Comparison of ENCODE assay signal across 8 cellular contexts in genomic region chr17:77959926-77960521, GRCh38. TPM values are rescaled to one million over a fixed set of nuclear protein-coding genes. Genes with fewer than 3 reads are reported as not detected.
DNase-seq lines count a peak whose midpoint lies in the region; ATAC-seq and TF ChIP-seq lines count a peak whose summit lies in the region.

No MANE protein-coding gene starts in this region.

- TF ChIP-seq CTCF in upper lobe of left lung (IDR thresholded peaks at IDR 0.05) = no peak
- no peak for TF ChIP-seq CTCF in PC-9 (conservative IDR thresholded peaks at IDR 0.05)

- no peaks in the 10 kb centered on the region for H3K36me3 Mint-ChIP-seq in T-cell
- H3K36me3 Mint-ChIP-seq in naive B cell = peaks cover 0 to 6% of the 10 kb centered on the region in 2 donors

- H3K9me3 Mint-ChIP-seq in T-cell (no peaks in the 10 kb centered on the region), naive B cell (no peaks in the 10 kb centered on the region)

- H3F3A ChIP-seq in PC-9 (ENCODE audit: insufficient read depth, low read depth) = no peaks in the 10 kb centered on the region

- no peaks in the 10 kb centered on the region for H3K79me2 ChIP-seq in PC-9 (ENCODE audit: low read depth)

- H3K4me1 ChIP-seq in upper lobe of left lung (peaks cover 18 to 45% (median 22%) of the 10 kb centered on the region in 4 donors), PC-9 (replicated peaks; ENCODE audit: insufficient read depth) (no peaks in the 10 kb centered on the region)

- BruUV-seq in PC-9 (replicated peaks; lab: Mats Ljungman, UMichigan) = no TSS peak

- H2AFZ ChIP-seq in PC-9 = no peak overlapping the region

- H3K4me1 Mint-ChIP-seq in T-cell (peaks cover 57 to 67% (median 65%) of the 10 kb centered on the region in 3 donors), naive B cell (peaks cover 52 to 61% (median 55%) of the 10 kb centered on the region in 3 donors)

- no peaks in the 10 kb centered on the region for H3K9me2 ChIP-seq in PC-9 (ENCODE audit: insufficient read depth)

- peak overlapping the region; percentile 93 to 97 (median 94) for H3K4me3 Mint-ChIP-seq in T-cell
- peak overlapping the region; percentile 85 to 97 (median 94) for H3K4me3 Mint-ChIP-seq in naive B cell

- POLR2A ChIA-PET in T-cell (lab: Charles Lee) (interaction anchor here in 1 of 2 donors (1.0 kb wide), 1 partner anchor 76 kb away, joined by 3 read pairs; no protein-coding TSS in a partner anchor), PC-9 (lab: Charles Lee; ENCODE audit: unreplicated experiment) (no interaction called here)

- TF ChIP-seq POLR2A in upper lobe of left lung (IDR thresholded peaks at IDR 0.05) = no peak

- H3K27me3 ChIP-seq in upper lobe of left lung (no peaks in the 10 kb centered on the region), PC-9 (ENCODE audit: insufficient read depth, low read depth) (peaks cover 63% of the 10 kb centered on the region)

- H4K20me1 ChIP-seq in PC-9 (ENCODE audit: insufficient read depth) = no peaks in the 10 kb centered on the region

- no peak overlapping the region for H3K4me2 ChIP-seq in PC-9

- TF ChIP-seq EP300 in upper lobe of left lung (IDR thresholded peaks at IDR 0.05) = no peak

- CTCF ChIA-PET in T-cell (lab: Charles Lee) = no interaction called here
- CTCF ChIA-PET in PC-9 (lab: Charles Lee) = no interaction called here

- peak overlapping the region; percentile 90 to 92 for H3K27ac Mint-ChIP-seq in T-cell
- peak overlapping the region; percentile 61 to 95 (median 85) for H3K27ac Mint-ChIP-seq in naive B cell

- peak; percentile 59 to 72 (median 69) for DNase-seq in NCI-H1417 (lab: John Stamatoyannopoulos, UW)
- DNase-seq in NCI-H1417 treated with DMSO at 0.1 percent for 48 hours (lab: John Stamatoyannopoulos, UW) = no peak
- DNase-seq in T-cell = peak in 30 of 34 experiments; percentile 20 to 62 (median 38)
- DNase-seq in ecto neural progenitor cell (ENCODE audit: low spot score) = peak; percentile 62
- no peak for DNase-seq in naive B cell
- DNase-seq in upper lobe of left lung = no peak
- DNase-seq in PC-9 = no peak
- no peak for DNase-seq in NCI-H2081 treated with DMSO at 0.1 percent for 48 hours (lab: John Stamatoyannopoulos, UW)

- H3K9me3 ChIP-seq in upper lobe of left lung = no peaks in the 10 kb centered on the region
- no peaks in the 10 kb centered on the region for H3K9me3 ChIP-seq in PC-9 (ENCODE audit: insufficient read depth, low read depth)

- H3K36me3 ChIP-seq in upper lobe of left lung (no peaks in the 10 kb centered on the region), PC-9 (ENCODE audit: low read depth) (no peaks in the 10 kb centered on the region)

- intact Hi-C loops in PC-9 (cut with micrococcal nuclease; ENCODE audit: unreplicated experiment) = no loop called here

- WGBS in upper lobe of left lung, 2 donors = 28 to 58% methylated on average over 23 of the region's 23 CpGs

- peak in 1 of 4 experiments; percentile 9 for ATAC-seq in T-cell (replicated peaks in 1 of 4)
- no peak for ATAC-seq in naive B cell (ENCODE audit: low read depth in 2 of 2)
- ATAC-seq in upper lobe of left lung (ENCODE audit: low FRiP score in 2 of 2) = no peak

- H3K4me3 ChIP-seq in upper lobe of left lung (peak overlapping the region in 3 of 4 donors; percentile 88 to 94 (median 91)), PC-9 (no peak overlapping the region)

- no peaks in the 10 kb centered on the region for H3K27me3 Mint-ChIP-seq in T-cell
- H3K27me3 Mint-ChIP-seq in naive B cell = no peaks in the 10 kb centered on the region

- H3K27ac ChIP-seq in upper lobe of left lung (peak overlapping the region in 2 of 4 donors; percentile 50 to 86), PC-9 (no peak overlapping the region)

RNA-seq across cellular contexts. Expression of gene TNRC6C, which starts 1.5 kb away (rescaled TPM):
- total RNA-seq in T-cell = 100 to 1,000 TPM in 1 of 5 donors, 10 to 100 TPM in 4; 87.1 to 116 (median 94.3) TPM
- 1 to 10 TPM in 5 of 6 donors, not detected in 1; 1.2 to 5.5 (median 2.0) TPM for polyA plus RNA-seq in naive B cell (ENCODE audit: low read depth in 6 of 6)
- total RNA-seq in upper lobe of left lung = 10 to 100 TPM in 4 of 6 donors, 1 to 10 TPM in 2; 8.7 to 38.8 (median 14.7) TPM
- 0.37 TPM in 1 of 2 replicates, not detected in the other for total RNA-seq in PC-9 (2021)

Comparison
In these comparisons a context has a peak if more than half of its experiments do, and no peak if none do; other contexts are left out.
1. DNase-seq: peak in NCI-H1417 (3 of 3), T-cell (30 of 34) and ecto neural progenitor cell (single experiment); none in NCI-H1417 treated with DMSO at 0.1 percent for 48 hours (single experiment), naive B cell (single experiment), upper lobe of left lung (0 of 2), PC-9 (0 of 2) and NCI-H2081 treated with DMSO at 0.1 percent for 48 hours (single experiment).